Comparison of ENCODE assay signal across 2 cellular contexts in genomic region chr12:76069339-76069738, GRCh38.
TF ChIP-seq lines count a peak whose summit lies in the region.

No MANE protein-coding gene starts in this region.

TF ChIP-seq in A549, 52 proteins besides CTCF, POLR2A, EP300 and RAD21:
- TF ChIP-seq MYC (IDR thresholded peaks at IDR 0.05; ENCODE audit: borderline replicate concordance, low read length) (no peak), NPAS2 (CRISPR knock-in tag; IDR thresholded peaks at IDR 0.05; ENCODE audit: borderline replicate concordance) (no peak), HEYL (CRISPR knock-in tag; IDR thresholded peaks at IDR 0.05) (no peak), HMGXB4 (CRISPR knock-in tag; IDR thresholded peaks at IDR 0.05; ENCODE audit: borderline replicate concordance) (no peak), CHD2 (IDR thresholded peaks at IDR 0.05; ENCODE audit: low read length, partially characterized antibody) (no peak), SMC3 (IDR thresholded peaks at IDR 0.05) (no peak), SREBF2 (IDR thresholded peaks at IDR 0.05) (no peak), ZSCAN20 (CRISPR knock-in tag; IDR thresholded peaks at IDR 0.05) (no peak), TFCP2L1 (CRISPR knock-in tag; IDR thresholded peaks at IDR 0.05) (no peak), EHF (CRISPR knock-in tag; IDR thresholded peaks at IDR 0.05) (no peak), FOXS1 (CRISPR knock-in tag; IDR thresholded peaks at IDR 0.05) (no peak), RARB (CRISPR knock-in tag; IDR thresholded peaks at IDR 0.05) (no peak), PBX3 (IDR thresholded peaks at IDR 0.05) (no peak)

TF ChIP-seq in H1, 55 proteins besides CTCF, POLR2A, EP300 and RAD21:
- TF ChIP-seq KDM1A (IDR thresholded peaks at IDR 0.05; ENCODE audit: borderline replicate concordance, low read length) (peak; percentile 69; the same call in 1 of the 2 replicates), ASH2L (IDR thresholded peaks at IDR 0.05; ENCODE audit: low read length) (no peak)
TF ChIP-seq in H1: peak in this region for 1.
